In the genomic region with DNA sequence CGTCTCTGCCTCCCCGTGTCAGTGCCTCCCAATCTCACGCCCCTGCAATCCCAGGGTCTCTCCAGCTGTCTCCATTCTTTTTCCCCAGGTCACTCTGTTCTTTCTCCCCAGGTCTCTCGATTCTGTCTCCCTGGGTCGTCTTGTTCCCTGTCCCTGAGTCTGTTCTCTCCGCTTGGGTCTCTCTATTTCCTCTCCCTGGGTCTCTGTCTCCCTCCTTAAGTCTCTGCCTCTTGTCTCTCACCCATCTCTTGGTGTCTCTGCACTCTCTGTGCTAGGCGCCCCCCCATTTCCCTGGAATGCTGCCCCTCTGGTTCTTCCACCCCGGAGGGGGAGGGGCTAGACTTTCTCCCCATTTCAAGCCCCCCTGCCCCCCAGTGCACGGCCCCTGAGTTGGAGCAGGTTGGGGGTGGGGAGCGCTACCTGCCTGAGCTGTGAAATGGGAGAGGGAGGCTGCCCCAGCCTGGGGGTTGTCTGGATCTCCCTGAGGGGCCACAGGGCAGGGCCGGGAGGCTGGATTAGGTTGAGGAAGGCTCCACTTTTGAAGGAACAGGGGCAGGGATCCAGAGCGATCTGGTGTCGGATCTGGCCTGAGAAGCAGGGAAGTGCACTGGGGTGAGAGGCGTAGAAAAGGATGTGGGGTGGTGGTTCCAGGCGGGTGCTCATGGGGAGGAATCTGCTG, we compare ENCODE assay signal across 1 cellular context.
A peak's percentile ranks its signal among the peaks of the same experiment; 100 is the strongest.
TF ChIP-seq lines count a peak whose summit lies in the region.

No MANE protein-coding gene starts in this region.

TF ChIP-seq in WTC11, 78 proteins besides CTCF, POLR2A, EP300 and RAD21:
- TF ChIP-seq, protein P1, sequence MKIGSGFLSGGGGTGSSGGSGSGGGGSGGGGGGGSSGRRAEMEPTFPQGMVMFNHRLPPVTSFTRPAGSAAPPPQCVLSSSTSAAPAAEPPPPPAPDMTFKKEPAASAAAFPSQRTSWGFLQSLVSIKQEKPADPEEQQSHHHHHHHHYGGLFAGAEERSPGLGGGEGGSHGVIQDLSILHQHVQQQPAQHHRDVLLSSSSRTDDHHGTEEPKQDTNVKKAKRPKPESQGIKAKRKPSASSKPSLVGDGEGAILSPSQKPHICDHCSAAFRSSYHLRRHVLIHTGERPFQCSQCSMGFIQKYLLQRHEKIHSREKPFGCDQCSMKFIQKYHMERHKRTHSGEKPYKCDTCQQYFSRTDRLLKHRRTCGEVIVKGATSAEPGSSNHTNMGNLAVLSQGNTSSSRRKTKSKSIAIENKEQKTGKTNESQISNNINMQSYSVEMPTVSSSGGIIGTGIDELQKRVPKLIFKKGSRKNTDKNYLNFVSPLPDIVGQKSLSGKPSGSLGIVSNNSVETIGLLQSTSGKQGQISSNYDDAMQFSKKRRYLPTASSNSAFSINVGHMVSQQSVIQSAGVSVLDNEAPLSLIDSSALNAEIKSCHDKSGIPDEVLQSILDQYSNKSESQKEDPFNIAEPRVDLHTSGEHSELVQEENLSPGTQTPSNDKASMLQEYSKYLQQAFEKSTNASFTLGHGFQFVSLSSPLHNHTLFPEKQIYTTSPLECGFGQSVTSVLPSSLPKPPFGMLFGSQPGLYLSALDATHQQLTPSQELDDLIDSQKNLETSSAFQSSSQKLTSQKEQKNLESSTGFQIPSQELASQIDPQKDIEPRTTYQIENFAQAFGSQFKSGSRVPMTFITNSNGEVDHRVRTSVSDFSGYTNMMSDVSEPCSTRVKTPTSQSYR (CRISPR knock-in tag; IDR thresholded peaks at IDR 0.05): peak; percentile 87
- TF ChIP-seq TP53 (CRISPR knock-in tag; IDR thresholded peaks at IDR 0.05) (peak; percentile 28; the same call in 1 of the 2 replicates), STAT6 (CRISPR knock-in tag; conservative IDR thresholded peaks at IDR 0.05; ENCODE audit: low read depth) (0 out of 2 replicates have a peak, but pooled peaks have one; percentile 60), TEAD4 (CRISPR knock-in tag; IDR thresholded peaks at IDR 0.05) (0 out of 2 replicates have a peak, but pooled peaks have one; percentile 49), TEAD1 (CRISPR knock-in tag; IDR thresholded peaks at IDR 0.05) (peak; percentile 83; the same call in 1 of the 2 replicates), ZNF416 (CRISPR knock-in tag; IDR thresholded peaks at IDR 0.05) (no peak), NR2C2 (CRISPR knock-in tag; IDR thresholded peaks at IDR 0.05) (no peak), HMGXB4 (CRISPR knock-in tag; IDR thresholded peaks at IDR 0.05) (no peak), SOX15 (CRISPR knock-in tag; IDR thresholded peaks at IDR 0.05) (no peak), ZNF263 (CRISPR knock-in tag; IDR thresholded peaks at IDR 0.05; ENCODE audit: low read depth) (no peak), ZNF138 (CRISPR knock-in tag; conservative IDR thresholded peaks at IDR 0.05) (no peak)
- TF ChIP-seq, protein P2, sequence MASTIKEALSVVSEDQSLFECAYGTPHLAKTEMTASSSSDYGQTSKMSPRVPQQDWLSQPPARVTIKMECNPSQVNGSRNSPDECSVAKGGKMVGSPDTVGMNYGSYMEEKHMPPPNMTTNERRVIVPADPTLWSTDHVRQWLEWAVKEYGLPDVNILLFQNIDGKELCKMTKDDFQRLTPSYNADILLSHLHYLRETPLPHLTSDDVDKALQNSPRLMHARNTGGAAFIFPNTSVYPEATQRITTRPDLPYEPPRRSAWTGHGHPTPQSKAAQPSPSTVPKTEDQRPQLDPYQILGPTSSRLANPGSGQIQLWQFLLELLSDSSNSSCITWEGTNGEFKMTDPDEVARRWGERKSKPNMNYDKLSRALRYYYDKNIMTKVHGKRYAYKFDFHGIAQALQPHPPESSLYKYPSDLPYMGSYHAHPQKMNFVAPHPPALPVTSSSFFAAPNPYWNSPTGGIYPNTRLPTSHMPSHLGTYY (CRISPR knock-in tag; IDR thresholded peaks at IDR 0.05): no peak
